Comparison of ENCODE assay signal across 26 cellular contexts in the genomic region with DNA sequence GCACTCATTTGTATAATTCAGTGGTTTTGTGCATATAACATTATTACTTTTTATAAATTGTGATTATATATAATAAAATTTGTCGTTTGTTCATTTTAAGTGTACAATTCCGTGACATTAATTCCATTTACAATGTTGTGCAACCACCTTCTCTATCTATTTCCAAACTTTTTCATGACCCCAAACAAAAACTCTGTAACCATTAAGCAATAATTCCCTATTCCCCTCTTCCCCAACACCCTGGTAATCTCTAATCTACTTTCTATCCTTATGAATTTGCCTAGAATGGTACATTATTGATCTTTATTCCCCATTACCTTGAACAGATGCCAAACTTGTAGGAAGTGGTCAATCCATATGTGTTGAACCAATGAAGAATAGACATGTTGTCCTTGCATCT.
DNase-seq lines count a peak whose midpoint lies in the region; ATAC-seq, FAIRE-seq and TF ChIP-seq lines count a peak whose summit lies in the region.
"Had no signal": no experiment of that assay in that cellular context is flagged by ENCODE, and none has a peak within 500 bp of the region (broad histone marks: within the 10 kb centered on the region; RNA-seq: fewer than 3 reads in every experiment).

No MANE protein-coding gene starts in this region.

- no CpG with 5 or more reads among the region's 2 CpGs for WGBS in IMR-90 (ENCODE audit: extremely low coverage in 2 of 2, insufficient read length in 1 of 2), 2 experiments
- 32% methylated on average over 2 of the region's 2 CpGs for WGBS in K562 (ENCODE audit: insufficient coverage, low coverage, missing lambda C conversion rate)
- 27% methylated on average over 2 of the region's 2 CpGs for WGBS in liver
- 79 to 93% (median 92%) methylated on average over 2 of the region's 2 CpGs for WGBS in stomach, 5 donors

- H4K8ac ChIP-seq in IMR-90 (ENCODE audit: low read depth in 2 of 2, low read length in 2 of 2): no peak overlapping the region

- H2AFZ ChIP-seq in IMR-90 (replicated peaks; ENCODE audit: low read length, poor library complexity): no peak overlapping the region
- no peak overlapping the region for H2AFZ ChIP-seq in K562 (ENCODE audit: low read depth, low read length)

- TF ChIP-seq EP300 in K562 (IDR thresholded peaks at IDR 0.05; ENCODE audit: low read length) (no peak), stomach (IDR thresholded peaks at IDR 0.05) (no peak)

- peaks cover 10% of the 10 kb centered on the region for H3K4me1 ChIP-seq in IMR-90 (ENCODE audit: control insufficient read depth, insufficient read depth, low read length)
- peaks cover 14 to 33% of the 10 kb centered on the region in 2 experiments for H3K4me1 ChIP-seq in K562 (replicated peaks in 1 of 2; ENCODE audit: control insufficient read depth in 2 of 2, insufficient read depth in 2 of 2, low read length in 2 of 2)
- H3K4me1 ChIP-seq in liver (ENCODE audit: control insufficient read depth in 4 of 4, insufficient read depth in 4 of 4, low read length in 3 of 4): peaks cover 3 to 16% (median 6%) of the 10 kb centered on the region in 4 donors
- H3K4me1 ChIP-seq in subcutaneous abdominal adipose tissue (ENCODE audit: control insufficient read depth in 5 of 5, insufficient read depth in 5 of 5, low read length in 5 of 5): peaks cover 6 to 62% (median 48%) of the 10 kb centered on the region in 5 donors
- peaks cover 7 to 22% (median 13%) of the 10 kb centered on the region in 4 donors for H3K4me1 ChIP-seq in stomach

- no peak overlapping the region for H3K4me2 ChIP-seq in IMR-90 (ENCODE audit: low read depth, low read length)
- H3K4me2 ChIP-seq in K562 (ENCODE audit: insufficient read depth, low read length): no peak overlapping the region
- H3K4me2 ChIP-seq: BLaER1 treated with 17β-estradiol and CSF1 and Interleukin-3, amounts not matched to agents 10 nM and 100 nM had no signal

- TF ChIP-seq CTCF in IMR-90 (conservative IDR thresholded peaks at IDR 0.05; ENCODE audit: low read depth, low read length) (no peak), K562 (IDR thresholded peaks at IDR 0.05 in 2 of 3, conservative IDR thresholded peaks at IDR 0.05 in 1 of 3; ENCODE audit: insufficient read depth in 2 of 3, low read depth in 1 of 3, low read length in 3 of 3) (no peak), liver (IDR thresholded peaks at IDR 0.05; ENCODE audit: low read depth, low read length, missing input control) (no peak), dorsolateral prefrontal cortex (IDR thresholded peaks at IDR 0.05 in 54 of 56, conservative IDR thresholded peaks at IDR 0.05 in 2 of 56; ENCODE audit: low read depth in 1 of 56, partially characterized antibody in 56 of 56) (no peak), stomach (IDR thresholded peaks at IDR 0.05) (no peak)

- no peak for DNase-seq in IMR-90
- DNase-seq in K562 (ENCODE audit: extremely low read depth in 1 of 4, low spot score in 3 of 4): no peak
- no peak for DNase-seq in NCI-H1417 (lab: John Stamatoyannopoulos, UW)
- DNase-seq in left cardiac atrium: no peak
- DNase-seq in dorsolateral prefrontal cortex: no peak
- DNase-seq in stomach: no peak
- DNase-seq: 8988T; AML-193; CD4-positive, alpha-beta T cell; CD8-positive, alpha-beta memory T cell; COR-L47; DMS 273 treated with DMSO at 0.1 percent for 48 hours; DMS153; DMS53; DMS79; DND-41; EL; GDM1 had no signal

- H4K20me1 ChIP-seq in IMR-90 (ENCODE audit: insufficient read depth, low read length) (no peaks in the 10 kb centered on the region), K562 (replicated peaks; ENCODE audit: control insufficient read depth, insufficient read depth, low read length) (no peaks in the 10 kb centered on the region)
- H4K20me1 ChIP-seq: BLaER1 treated with 17β-estradiol and CSF1 and Interleukin-3, amounts not matched to agents 10 nM and 100 nM had no signal

- dilution Hi-C loops in IMR-90 (cut with HindIII; ENCODE audit: low sequenced_read_pairs, unreplicated experiment): no loop called here

- no peak overlapping the region for H3K18ac ChIP-seq in IMR-90 (ENCODE audit: low read depth, low read length)

- no peaks in the 10 kb centered on the region for H3K27me3 ChIP-seq in IMR-90 (ENCODE audit: control insufficient read depth, insufficient read depth, low read length)
- H3K27me3 ChIP-seq in K562 (ENCODE audit: control insufficient read depth in 2 of 2, insufficient read depth in 2 of 2, low read length in 2 of 2): no peaks in the 10 kb centered on the region
- H3K27me3 ChIP-seq in liver (ENCODE audit: control insufficient read depth in 4 of 4, insufficient read depth in 4 of 4, low read length in 3 of 4): no peaks in the 10 kb centered on the region
- no peaks in the 10 kb centered on the region for H3K27me3 ChIP-seq in subcutaneous abdominal adipose tissue (ENCODE audit: control insufficient read depth in 5 of 5, insufficient read depth in 4 of 5, low read length in 5 of 5)
- peaks cover 0 to 4% (median 0%) of the 10 kb centered on the region in 45 donors for H3K27me3 ChIP-seq in dorsolateral prefrontal cortex
- H3K27me3 ChIP-seq in stomach: peaks cover 0 to 6% (median 0%) of the 10 kb centered on the region in 3 donors
- H3K27me3 ChIP-seq: BLaER1 treated with 17β-estradiol and CSF1 and Interleukin-3, amounts not matched to agents 10 nM and 100 nM had no signal

- BruUV-seq in IMR-90 (replicated peaks; lab: Mats Ljungman, UMichigan): no TSS peak
- BruUV-seq in K562 (replicated peaks; lab: Mats Ljungman, UMichigan): no TSS peak

- H3K36me3 ChIP-seq in IMR-90 (ENCODE audit: control insufficient read depth, insufficient read depth, low read length) (no peaks in the 10 kb centered on the region), K562 (ENCODE audit: control insufficient read depth, insufficient read depth, low read length) (no peaks in the 10 kb centered on the region), liver (ENCODE audit: control insufficient read depth in 4 of 4, insufficient read depth in 3 of 4, low read depth in 1 of 4, low read length in 3 of 4) (no peaks in the 10 kb centered on the region), subcutaneous abdominal adipose tissue (ENCODE audit: control insufficient read depth in 5 of 5, insufficient read depth in 5 of 5, low read length in 5 of 5) (no peaks in the 10 kb centered on the region), stomach (no peaks in the 10 kb centered on the region)
- H3K36me3 ChIP-seq: BLaER1 treated with 17β-estradiol and CSF1 and Interleukin-3, amounts not matched to agents 10 nM and 100 nM had no signal

- no peak overlapping the region for H2BK5ac ChIP-seq in IMR-90 (ENCODE audit: low read depth, low read length, poor library complexity, severe bottlenecking)

- no peak for FAIRE-seq in K562 (lab: Jason Lieb, UNC)
- FAIRE-seq: A204.1, GM12878, GM12892, GM18507 had no signal

- H3K4me3 ChIP-seq in IMR-90 (ENCODE audit: insufficient read depth, low read depth, low read length): no peak overlapping the region
- no peak overlapping the region for H3K4me3 ChIP-seq in K562
- no peak overlapping the region for H3K4me3 ChIP-seq in liver (ENCODE audit: low read depth in 1 of 3, low read length in 3 of 3)
- no peak overlapping the region for H3K4me3 ChIP-seq in subcutaneous abdominal adipose tissue (ENCODE audit: low read depth in 1 of 5, low read length in 5 of 5)
- no peak overlapping the region for H3K4me3 ChIP-seq in dorsolateral prefrontal cortex
- no peak overlapping the region for H3K4me3 ChIP-seq in stomach
- H3K4me3 ChIP-seq: BLaER1 treated with 17β-estradiol and CSF1 and Interleukin-3, amounts not matched to agents 10 nM and 100 nM; GM12878 had no signal

- CTCF ChIA-PET in IMR-90 (lab: Yijun Ruan, JAX): interaction anchor here (1.2 kb wide), 1 partner anchor 8 kb away, joined by 3 read pairs; no protein-coding TSS in a partner anchor
- CTCF ChIA-PET in K562 (lab: Yijun Ruan, JAX; ENCODE audit: low intra/inter-chr PET ratio): no interaction called here

- H2BK120ac ChIP-seq in IMR-90 (ENCODE audit: low read depth, low read length): no peak overlapping the region

- in situ Hi-C loops in IMR-90 (cut with MboI; ENCODE audit: low sequenced_read_pairs) (no loop called here), K562 (cut with MboI) (no loop called here)

- no peaks in the 10 kb centered on the region for H3K79me1 ChIP-seq in IMR-90 (ENCODE audit: low read depth in 1 of 2, low read length in 2 of 2)

- no peak overlapping the region for H4K5ac ChIP-seq in IMR-90 (ENCODE audit: low read depth, low read length)

- H3K4ac ChIP-seq in IMR-90 (ENCODE audit: low read depth, low read length): no peak overlapping the region

- H3K9me3 ChIP-seq in IMR-90 (ENCODE audit: control insufficient read depth, insufficient read depth, low read length) (no peaks in the 10 kb centered on the region), K562 (replicated peaks; ENCODE audit: control insufficient read depth, insufficient read depth, low read depth, low read length) (no peaks in the 10 kb centered on the region), liver (ENCODE audit: control insufficient read depth in 4 of 4, low read length in 3 of 4) (no peaks in the 10 kb centered on the region), subcutaneous abdominal adipose tissue (ENCODE audit: control insufficient read depth in 5 of 5, low read length in 5 of 5) (no peaks in the 10 kb centered on the region), stomach (no peaks in the 10 kb centered on the region)

- H3K27ac ChIP-seq in IMR-90 (ENCODE audit: insufficient read depth, low read length) (no peak overlapping the region), K562 (ENCODE audit: extremely low read depth, low read depth, low read length) (no peak overlapping the region), liver (ENCODE audit: low read depth in 1 of 2, low read length in 2 of 2) (no peak overlapping the region), subcutaneous abdominal adipose tissue (ENCODE audit: low read depth, low read length) (peak overlapping the region; percentile 80), dorsolateral prefrontal cortex (no peak overlapping the region), stomach (no peak overlapping the region)
- H3K27ac ChIP-seq: BLaER1 treated with 17β-estradiol and CSF1 and Interleukin-3, amounts not matched to agents 10 nM and 100 nM; C4-2B had no signal

- H3K79me2 ChIP-seq in K562 (ENCODE audit: control insufficient read depth, insufficient read depth, low read length): no peaks in the 10 kb centered on the region

- no peak overlapping the region for H3K9ac ChIP-seq in IMR-90 (ENCODE audit: low read depth, low read length)
- no peak overlapping the region for H3K9ac ChIP-seq in K562 (ENCODE audit: insufficient read depth in 1 of 2, low read depth in 2 of 2, low read length in 2 of 2)
- H3K9ac ChIP-seq in liver (ENCODE audit: low read depth in 1 of 2, low read length in 2 of 2): no peak overlapping the region
- no peak overlapping the region for H3K9ac ChIP-seq in subcutaneous abdominal adipose tissue (ENCODE audit: low read length in 5 of 5)
- H3K9ac ChIP-seq: BLaER1 treated with 17β-estradiol and CSF1 and Interleukin-3, amounts not matched to agents 10 nM and 100 nM had no signal

- TF ChIP-seq POLR2A in IMR-90 (IDR thresholded peaks at IDR 0.05; ENCODE audit: low read depth, low read length): no peak
- no peak for TF ChIP-seq POLR2A in K562 (conservative IDR thresholded peaks at IDR 0.05)
- no peak for TF ChIP-seq POLR2A in stomach (IDR thresholded peaks at IDR 0.05)

- H2BK20ac ChIP-seq in IMR-90 (ENCODE audit: low read depth, low read length): no peak overlapping the region

- no peak overlapping the region for H2AK5ac ChIP-seq in IMR-90 (ENCODE audit: low read depth, low read length)

- H3K56ac ChIP-seq in IMR-90 (ENCODE audit: extremely low read depth, insufficient read depth, low read length): no peak overlapping the region

- H3K23ac ChIP-seq in IMR-90 (ENCODE audit: low read depth, low read length): no peak overlapping the region

- H2BK15ac ChIP-seq in IMR-90 (ENCODE audit: low read depth, low read length): no peak overlapping the region

- H2AK9ac ChIP-seq in IMR-90 (replicated peaks; ENCODE audit: low read depth, low read length, poor library complexity): no peak overlapping the region

- intact Hi-C loops in IMR-90 (cut with micrococcal nuclease): no loop called here
- intact Hi-C loops in K562 (cut with micrococcal nuclease): no loop called here
- intact Hi-C loops in left cardiac atrium (cut with DNase I): no loop called here
- intact Hi-C loops in dorsolateral prefrontal cortex (cut with DNase I): no loop called here
- intact Hi-C loops in stomach (cut with DNase I; ENCODE audit: low total_unique reads): no loop called here

- H3K9me1 ChIP-seq in IMR-90 (ENCODE audit: insufficient read depth, low read length) (peaks cover 5% of the 10 kb centered on the region; the same call in 1 of the 2 replicates), K562 (ENCODE audit: control insufficient read depth, insufficient read depth, low read length) (no peaks in the 10 kb centered on the region)

- H4K91ac ChIP-seq in IMR-90 (ENCODE audit: insufficient read depth, low read depth, low read length): no peak overlapping the region

- no peak for TF ChIP-seq RAD21 in IMR-90 (IDR thresholded peaks at IDR 0.05; ENCODE audit: low read length)
- no peak for TF ChIP-seq RAD21 in K562 (CRISPR knock-in tag; conservative IDR thresholded peaks at IDR 0.05 in 1 of 2, IDR thresholded peaks at IDR 0.05 in 1 of 2)
- TF ChIP-seq RAD21 in liver (IDR thresholded peaks at IDR 0.05): peak in 1 of 2 donors; percentile 20

- ATAC-seq in IMR-90 (ENCODE audit: low read depth): no peak
- ATAC-seq in K562: no peak
- ATAC-seq in left cardiac atrium: no peak
- ATAC-seq: GM12878 had no signal

- H3K14ac ChIP-seq in IMR-90 (replicated peaks; ENCODE audit: low read depth, low read length): no peak overlapping the region

- POLR2A ChIA-PET in IMR-90 (lab: Charles Lee; ENCODE audit: unreplicated experiment): no interaction called here
- POLR2A ChIA-PET in K562 (lab: Yijun Ruan, JAX): interaction anchor here (1.2 kb wide), 1 partner anchor 197 kb away, joined by 4 read pairs; no protein-coding TSS in a partner anchor
